9 cellular contexts compared by ENCODE assay signal in genomic region chr16:66858740-66859396, GRCh38. TPM values are rescaled to one million over a fixed set of nuclear protein-coding genes. Genes with fewer than 3 reads are reported as not detected.
DNase-seq lines count a peak whose midpoint lies in the region; ATAC-seq, FAIRE-seq and TF ChIP-seq lines count a peak whose summit lies in the region.
"Had no signal": no experiment of that assay in that cellular context is flagged by ENCODE, and none has a peak within 500 bp of the region (broad histone marks: within the 10 kb centered on the region; RNA-seq: fewer than 3 reads in every experiment).

No MANE protein-coding gene starts in this region.

- H3K4me3 ChIP-seq in aorta (ENCODE audit: low read length in 2 of 2) = no peak overlapping the region
- H3K4me3 ChIP-seq in naive thymus-derived CD4-positive, alpha-beta T cell (ENCODE audit: low read length) = no peak overlapping the region

- no peak for TF ChIP-seq CTCF in GM13976 (IDR thresholded peaks at IDR 0.05; ENCODE audit: borderline replicate concordance, control extremely low read depth, extremely low read depth, insufficient read depth, missing control alignments)

- no peaks in the 10 kb centered on the region for H3K9me3 ChIP-seq in aorta (ENCODE audit: control insufficient read depth, low read length)
- no peaks in the 10 kb centered on the region for H3K9me3 ChIP-seq in naive thymus-derived CD4-positive, alpha-beta T cell (ENCODE audit: control insufficient read depth in 2 of 3, low read length in 3 of 3)

- no peak overlapping the region for H3K27ac ChIP-seq in aorta (ENCODE audit: low read depth in 1 of 2, low read length in 2 of 2)
- H3K27ac ChIP-seq in naive thymus-derived CD4-positive, alpha-beta T cell (ENCODE audit: low read depth, low read length) = no peak overlapping the region

- no peaks in the 10 kb centered on the region for H3K9me3 Mint-ChIP-seq in naive thymus-derived CD4-positive, alpha-beta T cell
- H3K9me3 Mint-ChIP-seq: neural crest cell had no signal

- 31 to 40% methylated on average over 4 of the region's 4 CpGs for WGBS in aorta, 2 donors

- no peaks in the 10 kb centered on the region for H3K36me3 Mint-ChIP-seq in naive thymus-derived CD4-positive, alpha-beta T cell

- no peak overlapping the region for H3K4me3 Mint-ChIP-seq in naive thymus-derived CD4-positive, alpha-beta T cell
- H3K4me3 Mint-ChIP-seq: neural crest cell had no signal

- H3K36me3 ChIP-seq in aorta (ENCODE audit: control insufficient read depth in 1 of 2, insufficient read depth in 2 of 2, low read length in 1 of 2) = no peaks in the 10 kb centered on the region
- H3K36me3 ChIP-seq in naive thymus-derived CD4-positive, alpha-beta T cell (ENCODE audit: control insufficient read depth in 2 of 3, insufficient read depth in 3 of 3, low read length in 3 of 3) = no peaks in the 10 kb centered on the region

- no peaks in the 10 kb centered on the region for H3K4me1 ChIP-seq in aorta (ENCODE audit: control insufficient read depth in 1 of 2, insufficient read depth in 2 of 2, low read length in 2 of 2)
- H3K4me1 ChIP-seq in naive thymus-derived CD4-positive, alpha-beta T cell (ENCODE audit: control insufficient read depth in 2 of 2, insufficient read depth in 2 of 2, low read length in 2 of 2) = no peaks in the 10 kb centered on the region

- no peak overlapping the region for H3K27ac Mint-ChIP-seq in naive thymus-derived CD4-positive, alpha-beta T cell

- POLR2A ChIA-PET in naive thymus-derived CD4-positive, alpha-beta T cell (lab: Charles Lee) = no interaction called here

- peak; percentile 69 for FAIRE-seq in RCC 7860 (lab: Jason Lieb, UNC)

- intact Hi-C loops in Right ventricle myocardium superior (cut with DNase I) = no loop called here
- intact Hi-C loops in aorta (cut with DNase I) = no loop called here
- intact Hi-C loops in naive thymus-derived CD4-positive, alpha-beta T cell (cut with micrococcal nuclease) = no loop called here

- no peaks in the 10 kb centered on the region for H3K27me3 Mint-ChIP-seq in naive thymus-derived CD4-positive, alpha-beta T cell

- no peaks in the 10 kb centered on the region for H3K4me1 Mint-ChIP-seq in naive thymus-derived CD4-positive, alpha-beta T cell

- in situ Hi-C loops in GM13976 (cut with MboI; ENCODE audit: low sequenced_read_pairs, unreplicated experiment) = loop anchor here (25.0 kb wide), 1 partner anchor 447 kb away; no protein-coding TSS in a partner anchor

- no peaks in the 10 kb centered on the region for H3K27me3 ChIP-seq in aorta (ENCODE audit: control insufficient read depth in 1 of 2, insufficient read depth in 2 of 2, low read length in 1 of 2)
- no peaks in the 10 kb centered on the region for H3K27me3 ChIP-seq in naive thymus-derived CD4-positive, alpha-beta T cell (ENCODE audit: control insufficient read depth in 2 of 2, insufficient read depth in 2 of 2, low read length in 2 of 2)

- CTCF ChIA-PET in naive thymus-derived CD4-positive, alpha-beta T cell (lab: Charles Lee) = no interaction called here

- ATAC-seq in Right ventricle myocardium superior (ENCODE audit: poor library complexity) (peak; percentile 90), aorta (ENCODE audit: low FRiP score) (no peak)
- ATAC-seq in naive thymus-derived CD4-positive, alpha-beta T cell = no peak

- DNase-seq in H4 (ENCODE audit: low spot score) (peak; percentile 69), RCC 7860 (ENCODE audit: low spot score) (peak; percentile 35), Right ventricle myocardium superior (peak; percentile 79), aorta (peak; percentile 58 to 75), GM13976 (ENCODE audit: low spot score) (no peak)
- no peak for DNase-seq in stimulated activated CD4-positive, alpha-beta T cell treated with anti-CD3 and anti-CD28 coated beads, Interleukin-1b, Interleukin-23, amount 100 ng/mL, for 48 hours
- DNase-seq in naive thymus-derived CD4-positive, alpha-beta T cell = no peak

RNA-seq across cellular contexts. Expression of gene CA7, which starts 14.7 kb away (rescaled TPM):
- not detected in 2 replicates for total RNA-seq in H4 (2014; rRNA removed; shearing (Covaris generic))
- not detected for total RNA-seq in Right ventricle myocardium superior
- not detected for total RNA-seq in aorta
- 10 to 100 TPM in 1 of 2 donors, not detected in 1; 12.8 TPM for polyA plus RNA-seq in aorta
- not detected for total RNA-seq in naive thymus-derived CD4-positive, alpha-beta T cell
- polyA plus RNA-seq in naive thymus-derived CD4-positive, alpha-beta T cell = not detected
- total RNA-seq: neural crest cell, SK-MEL-5 had no signal

RNA-seq across cellular contexts. Expression of gene PDP2, which starts 21.4 kb away (rescaled TPM):
- total RNA-seq in H4 (2014; rRNA removed; shearing (Covaris generic)) = 9.8 and 20.3 TPM in 2 replicates
- total RNA-seq in Right ventricle myocardium superior (3.3 TPM), aorta (10 to 100 TPM in 1 of 2 donors, 1 to 10 TPM in 1; 8.9 to 10.9 TPM)
- polyA plus RNA-seq in aorta = 1 to 10 TPM; 2.1 to 2.5 TPM
- total RNA-seq in naive thymus-derived CD4-positive, alpha-beta T cell = 10 to 100 TPM in 3 of 5 experiments, 1 to 10 TPM in 2; 4.5 to 24.0 (median 15.9) TPM
- polyA plus RNA-seq in naive thymus-derived CD4-positive, alpha-beta T cell = 1 to 10 TPM; 1.6 to 2.6 TPM

RNA-seq across cellular contexts. Expression of gene NAE1, which starts 28.1 kb away (rescaled TPM):
- total RNA-seq in H4 (2014; rRNA removed; shearing (Covaris generic)) = 132 and 142 TPM in 2 replicates
- 31.4 TPM for total RNA-seq in Right ventricle myocardium superior
- total RNA-seq in aorta = 10 to 100 TPM; 40.8 to 46.2 TPM
- polyA plus RNA-seq in aorta = 10 to 100 TPM; 41.7 to 42.9 TPM
- total RNA-seq in naive thymus-derived CD4-positive, alpha-beta T cell = 10 to 100 TPM; 62.3 to 96.6 (median 90.7) TPM
- polyA plus RNA-seq in naive thymus-derived CD4-positive, alpha-beta T cell = 100 to 1,000 TPM; 103 TPM

RNA-seq across cellular contexts. Expression of gene TERB1, which starts 57.5 kb away (rescaled TPM):
- 0.27 TPM in 1 of 2 replicates, not detected in the other for total RNA-seq in H4 (2014; rRNA removed; shearing (Covaris generic))
- total RNA-seq in Right ventricle myocardium superior (not detected), aorta (not detected)
- polyA plus RNA-seq in aorta = not detected
- total RNA-seq in naive thymus-derived CD4-positive, alpha-beta T cell = under 1 TPM in 4 of 5 experiments, not detected in 1; 0.16 to 0.83 (median 0.37) TPM
- polyA plus RNA-seq in naive thymus-derived CD4-positive, alpha-beta T cell = not detected
- total RNA-seq: SK-MEL-5 had no signal

RNA-seq across cellular contexts. Expression of gene CDH16, which starts 59.8 kb away (rescaled TPM):
- not detected in 2 replicates for total RNA-seq in H4 (2014; rRNA removed; shearing (Covaris generic))
- 0.13 TPM for total RNA-seq in Right ventricle myocardium superior
- not detected for total RNA-seq in aorta
- under 1 TPM in 1 of 2 donors, not detected in 1; 0.18 TPM for polyA plus RNA-seq in aorta
- not detected for total RNA-seq in naive thymus-derived CD4-positive, alpha-beta T cell
- not detected for polyA plus RNA-seq in naive thymus-derived CD4-positive, alpha-beta T cell
- total RNA-seq: neural crest cell, SK-MEL-5 had no signal

Comparison
In these comparisons a context has a peak if more than half of its experiments do, and no peak if none do; other contexts are left out.
1. DNase-seq: peak in H4 (single experiment), RCC 7860 (single experiment), Right ventricle myocardium superior (single experiment) and aorta (2 of 2); none in GM13976 (single experiment), stimulated activated CD4-positive, alpha-beta T cell treated with anti-CD3 and anti-CD28 coated beads, Interleukin-1b, Interleukin-23, amount 100 ng/mL, for 48 hours (single experiment) and naive thymus-derived CD4-positive, alpha-beta T cell (0 of 9).